Comparison of ENCODE assay signal across 23 cellular contexts in the genomic region with DNA sequence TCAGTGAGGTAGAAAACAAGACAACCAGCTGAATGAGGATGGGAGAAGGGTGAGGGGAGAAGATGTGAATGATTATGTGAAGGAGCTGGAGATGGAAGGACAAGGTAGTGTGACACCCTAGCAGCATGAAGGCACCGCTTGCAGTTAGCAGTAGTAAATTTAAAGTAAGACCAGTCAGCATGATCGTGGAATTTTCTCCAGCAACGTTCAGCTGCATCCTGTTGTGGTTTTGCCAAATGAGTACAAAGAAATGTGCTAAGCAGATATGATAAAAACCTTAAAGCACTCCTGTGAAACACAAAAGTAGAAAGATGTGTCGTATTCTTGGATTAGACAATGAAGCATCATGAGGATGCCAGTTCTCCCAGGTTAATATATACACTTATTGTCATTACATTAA.
DNase-seq lines count a peak whose midpoint lies in the region; TF ChIP-seq lines count a peak whose summit lies in the region.
"Had no signal": no experiment of that assay in that cellular context is flagged by ENCODE, and none has a peak within 500 bp of the region (broad histone marks: within the 10 kb centered on the region; RNA-seq: fewer than 3 reads in every experiment).

No MANE protein-coding gene starts in this region.

- no peak overlapping the region for H3K9ac ChIP-seq in Loucy (ENCODE audit: low read depth, low read length, poor library complexity, severe bottlenecking)

- DNase-seq in EL (peak; percentile 30), brain microvascular endothelial cell (peak; percentile 53), non-pigmented ciliary epithelial cell (ENCODE audit: low read depth) (peak; percentile 24), NCI-H82 treated with DMSO at 0.1 percent for 48 hours (lab: John Stamatoyannopoulos, UW; ENCODE audit: unreplicated experiment) (no peak), middle frontal gyrus (ENCODE audit: extremely low spot score, low spot score) (no peak), NK-92 (lab: John Stamatoyannopoulos, UW; ENCODE audit: unreplicated experiment) (no peak)
- no peak for DNase-seq in stimulated activated CD4-positive, alpha-beta T cell treated with anti-CD3 and anti-CD28 coated beads, Interleukin-4, amount 100 ng/mL, for 4 hours
- DNase-seq: activated CD4-positive, alpha-beta T cell treated with anti-CD3 and anti-CD28 coated beads, Interleukin-2, amount 50 U/mL, for 1 hour; CD4-positive, alpha-beta T cell; cortex of kidney; glutamatergic neuron; Karpas-422; mesendoderm; natural killer cell; NCI-H1105 treated with DMSO at 0.1 percent for 48 hours; NCI-H2081 treated with DMSO at 0.1 percent for 48 hours; Peyer's patch; SJCRH30; WERI-Rb-1 had no signal

- H3K4me1 ChIP-seq in Loucy (ENCODE audit: insufficient read depth, low read length, poor library complexity, severe bottlenecking): peaks cover 25% of the 10 kb centered on the region
- H3K4me1 ChIP-seq: Peyer's patch, SJCRH30 had no signal

- no peaks in the 10 kb centered on the region for H3F3A ChIP-seq in Loucy (ENCODE audit: low read depth)

- no peaks in the 10 kb centered on the region for H3K36me3 ChIP-seq in Loucy (ENCODE audit: insufficient read depth, low read length)
- H3K36me3 ChIP-seq in brain microvascular endothelial cell (replicated peaks): no peaks in the 10 kb centered on the region
- H3K36me3 ChIP-seq: breast epithelium, HAP-1, Peyer's patch, SJCRH30, vagina, WERI-Rb-1 had no signal

- H3K9me3 ChIP-seq in Loucy (ENCODE audit: insufficient read depth, low read depth, low read length): no peaks in the 10 kb centered on the region
- H3K9me3 ChIP-seq: breast epithelium, HAP-1, Peyer's patch, SJCRH30, vagina had no signal

- H3K27ac ChIP-seq in brain microvascular endothelial cell: no peak overlapping the region
- H3K27ac ChIP-seq: breast epithelium, Peyer's patch, SJCRH30, vagina, WERI-Rb-1 had no signal

- no peaks in the 10 kb centered on the region for H3K79me2 ChIP-seq in Loucy (ENCODE audit: insufficient read depth, low read length)

- no peaks in the 10 kb centered on the region for H3K27me3 ChIP-seq in Loucy (ENCODE audit: insufficient read depth, low read length, poor library complexity, severe bottlenecking)
- no peaks in the 10 kb centered on the region for H3K27me3 ChIP-seq in brain microvascular endothelial cell (replicated peaks)
- H3K27me3 ChIP-seq: breast epithelium, Peyer's patch, SJCRH30, vagina had no signal

- peak overlapping the region; percentile 19 for H3K4me3 ChIP-seq in Loucy (ENCODE audit: low read length, poor library complexity, severe bottlenecking)
- no peak overlapping the region for H3K4me3 ChIP-seq in brain microvascular endothelial cell (ENCODE audit: low read depth, low read length)
- H3K4me3 ChIP-seq: breast epithelium, HAP-1, Peyer's patch, SJCRH30, vagina had no signal

- in situ Hi-C loops in brain microvascular endothelial cell (cut with HindIII; ENCODE audit: low pct_ligation_motif_present, low sequenced_read_pairs): loop anchor here (25.0 kb wide), 1 partner anchor 654 kb away; no protein-coding TSS in a partner anchor

- no peaks in the 10 kb centered on the region for H4K20me1 ChIP-seq in Loucy (ENCODE audit: insufficient read depth, low read length, poor library complexity, severe bottlenecking)

- TF ChIP-seq CTCF in Loucy (conservative IDR thresholded peaks at IDR 0.05; ENCODE audit: low read length) (no peak), brain microvascular endothelial cell (IDR thresholded peaks at IDR 0.05; ENCODE audit: low read depth, low read length, missing control alignments) (no peak)

- H3K4me2 ChIP-seq in Loucy (ENCODE audit: low read depth, low read length, poor library complexity, severe bottlenecking): peak overlapping the region; percentile 27

- H2AFZ ChIP-seq in Loucy (ENCODE audit: low read length): no peak overlapping the region

- H3K9me2 ChIP-seq in Loucy (replicated peaks; ENCODE audit: low read depth, low read length): no peaks in the 10 kb centered on the region

Comparison
In these comparisons a context has a peak if more than half of its experiments do, and no peak if none do; other contexts are left out.
1. DNase-seq: peak in EL (single experiment), brain microvascular endothelial cell (single experiment) and non-pigmented ciliary epithelial cell (single experiment); none in NCI-H82 treated with DMSO at 0.1 percent for 48 hours (single experiment), middle frontal gyrus (single experiment), NK-92 (single experiment) and stimulated activated CD4-positive, alpha-beta T cell treated with anti-CD3 and anti-CD28 coated beads, Interleukin-4, amount 100 ng/mL, for 4 hours (0 of 2).